14 cellular contexts compared by ENCODE assay signal in the genomic region with DNA sequence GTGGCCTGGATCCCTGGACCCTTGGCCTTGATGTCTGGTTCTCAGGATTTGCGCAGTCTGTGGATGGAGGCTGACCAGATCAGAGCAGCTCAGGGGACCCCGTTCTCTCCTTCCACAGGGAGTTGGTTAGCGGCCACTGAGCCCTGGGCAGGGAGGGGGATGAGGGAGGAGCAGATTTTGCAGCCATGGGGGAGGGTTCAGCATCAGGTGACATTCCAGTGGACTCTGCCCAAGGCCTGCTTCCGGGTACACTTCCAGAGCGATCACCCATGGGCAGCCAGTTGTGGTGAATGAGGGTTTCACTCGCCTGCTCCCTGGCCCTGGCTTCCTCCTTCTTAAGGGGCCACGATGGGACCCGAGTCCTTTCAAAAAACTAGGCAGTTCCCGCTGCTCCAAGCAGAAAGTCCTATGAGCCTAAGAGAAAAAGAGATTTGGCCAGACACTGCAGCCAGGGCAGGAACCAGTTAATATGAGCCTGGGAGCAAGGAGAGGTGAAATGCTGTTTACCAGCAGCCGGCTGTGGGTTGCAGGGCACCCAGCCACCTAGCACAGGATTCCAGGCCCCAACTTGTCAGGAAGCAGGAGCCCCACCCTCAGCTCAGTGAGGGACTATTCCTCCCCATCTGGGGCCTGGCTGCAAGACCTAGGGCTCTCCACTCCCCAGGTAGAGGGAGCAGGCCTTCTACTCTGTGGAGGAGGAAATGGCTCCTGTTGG. TPM values are rescaled to one million over a fixed set of nuclear protein-coding genes. Genes with fewer than 3 reads are reported as not detected.
DNase-seq lines count a peak whose midpoint lies in the region; ATAC-seq and TF ChIP-seq lines count a peak whose summit lies in the region.
"Had no signal": no experiment of that assay in that cellular context is flagged by ENCODE, and none has a peak within 500 bp of the region (broad histone marks: within the 10 kb centered on the region; RNA-seq: fewer than 3 reads in every experiment).

No MANE protein-coding gene starts in this region.

- ATAC-seq in WTC11 (no peak), HG03139 (IDR thresholded peaks at IDR 0.05; ENCODE audit: unreplicated experiment) (no peak), HG02798 (IDR thresholded peaks at IDR 0.05; ENCODE audit: poor library complexity, unreplicated experiment) (no peak), GM21515 (IDR thresholded peaks at IDR 0.05; ENCODE audit: unreplicated experiment) (no peak), GM19397 (IDR thresholded peaks at IDR 0.05; ENCODE audit: unreplicated experiment) (no peak)
- ATAC-seq: naive thymus-derived CD8-positive, alpha-beta T cell had no signal

- H3K27ac Mint-ChIP-seq in WTC11 (no peak overlapping the region), progenitor cell of endocrine pancreas (peak overlapping the region; percentile 50)

- POLR2A ChIA-PET in WTC11 (lab: Charles Lee): interaction anchor here (0.6 kb wide), 1 partner anchor 14 kb away, joined by 3 read pairs; no protein-coding TSS in a partner anchor

- peaks cover 30% of the 10 kb centered on the region for H3K4me1 Mint-ChIP-seq in WTC11
- peaks cover 35% of the 10 kb centered on the region for H3K4me1 Mint-ChIP-seq in progenitor cell of endocrine pancreas (ENCODE audit: low read depth)

- H3K4me3 Mint-ChIP-seq in WTC11 (no peak overlapping the region), progenitor cell of endocrine pancreas (ENCODE audit: low read depth) (no peak overlapping the region)
- H3K4me3 Mint-ChIP-seq: naive thymus-derived CD8-positive, alpha-beta T cell had no signal

- no peak for TF ChIP-seq CTCF in WTC11 (IDR thresholded peaks at IDR 0.05)
- TF ChIP-seq CTCF in progenitor cell of endocrine pancreas (IDR thresholded peaks at IDR 0.05; ENCODE audit: unreplicated experiment): no peak

- peak; percentile 87 for DNase-seq in DMS 273 (lab: John Stamatoyannopoulos, UW; ENCODE audit: unreplicated experiment)
- DNase-seq in WTC11 (ENCODE audit: low spot score): no peak
- DNase-seq in islet precursor cell: peak; percentile 66
- no peak for DNase-seq in progenitor cell of endocrine pancreas (ENCODE audit: low spot score, unreplicated experiment)
- DNase-seq: AML-193; naive thymus-derived CD8-positive, alpha-beta T cell; stimulated activated CD4-positive, alpha-beta T cell treated with anti-CD3 and anti-CD28 coated beads, Interleukin-4, amount 100 ng/mL, for 4 hours; T-helper 2 cell had no signal

- H3K36me3 Mint-ChIP-seq in WTC11 (no peaks in the 10 kb centered on the region), progenitor cell of endocrine pancreas (ENCODE audit: insufficient read depth) (no peaks in the 10 kb centered on the region)
- H3K36me3 Mint-ChIP-seq: naive thymus-derived CD8-positive, alpha-beta T cell had no signal

- peaks cover 4% of the 10 kb centered on the region for H3K9me3 Mint-ChIP-seq in WTC11
- no peaks in the 10 kb centered on the region for H3K9me3 Mint-ChIP-seq in progenitor cell of endocrine pancreas (ENCODE audit: low read depth)
- H3K9me3 Mint-ChIP-seq: naive thymus-derived CD8-positive, alpha-beta T cell had no signal

- CTCF ChIA-PET in WTC11 (lab: Charles Lee): no interaction called here

- H3K27me3 Mint-ChIP-seq in WTC11 (ENCODE audit: low read depth) (peaks cover 25% of the 10 kb centered on the region), progenitor cell of endocrine pancreas (no peaks in the 10 kb centered on the region)

TF ChIP-seq in WTC11, 78 proteins besides CTCF, POLR2A, EP300 and RAD21 (continues in another document):
- TF ChIP-seq SP1 (CRISPR knock-in tag; conservative IDR thresholded peaks at IDR 0.05) (no peak), ZNF121 (CRISPR knock-in tag; IDR thresholded peaks at IDR 0.05) (no peak), SMAD3 (CRISPR knock-in tag; IDR thresholded peaks at IDR 0.05; ENCODE audit: borderline replicate concordance) (0 out of 2 replicates have a peak, but pooled peaks have one; percentile 3), FOXK1 (CRISPR knock-in tag; IDR thresholded peaks at IDR 0.05) (no peak), CREM (CRISPR knock-in tag; IDR thresholded peaks at IDR 0.05) (no peak), CBFB (CRISPR knock-in tag; IDR thresholded peaks at IDR 0.05; ENCODE audit: low read depth) (no peak), MYBL2 (CRISPR knock-in tag; IDR thresholded peaks at IDR 0.05) (no peak), SOX15 (CRISPR knock-in tag; IDR thresholded peaks at IDR 0.05) (no peak), NFYB (CRISPR knock-in tag; conservative IDR thresholded peaks at IDR 0.05; ENCODE audit: low read depth) (no peak), GABPB1 (CRISPR knock-in tag; IDR thresholded peaks at IDR 0.05) (0 out of 2 replicates have a peak, but pooled peaks have one; percentile 31)
- TF ChIP-seq, protein P1, sequence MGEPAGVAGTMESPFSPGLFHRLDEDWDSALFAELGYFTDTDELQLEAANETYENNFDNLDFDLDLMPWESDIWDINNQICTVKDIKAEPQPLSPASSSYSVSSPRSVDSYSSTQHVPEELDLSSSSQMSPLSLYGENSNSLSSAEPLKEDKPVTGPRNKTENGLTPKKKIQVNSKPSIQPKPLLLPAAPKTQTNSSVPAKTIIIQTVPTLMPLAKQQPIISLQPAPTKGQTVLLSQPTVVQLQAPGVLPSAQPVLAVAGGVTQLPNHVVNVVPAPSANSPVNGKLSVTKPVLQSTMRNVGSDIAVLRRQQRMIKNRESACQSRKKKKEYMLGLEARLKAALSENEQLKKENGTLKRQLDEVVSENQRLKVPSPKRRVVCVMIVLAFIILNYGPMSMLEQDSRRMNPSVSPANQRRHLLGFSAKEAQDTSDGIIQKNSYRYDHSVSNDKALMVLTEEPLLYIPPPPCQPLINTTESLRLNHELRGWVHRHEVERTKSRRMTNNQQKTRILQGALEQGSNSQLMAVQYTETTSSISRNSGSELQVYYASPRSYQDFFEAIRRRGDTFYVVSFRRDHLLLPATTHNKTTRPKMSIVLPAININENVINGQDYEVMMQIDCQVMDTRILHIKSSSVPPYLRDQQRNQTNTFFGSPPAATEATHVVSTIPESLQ (CRISPR knock-in tag; IDR thresholded peaks at IDR 0.05): no peak
- TF ChIP-seq, protein P2, sequence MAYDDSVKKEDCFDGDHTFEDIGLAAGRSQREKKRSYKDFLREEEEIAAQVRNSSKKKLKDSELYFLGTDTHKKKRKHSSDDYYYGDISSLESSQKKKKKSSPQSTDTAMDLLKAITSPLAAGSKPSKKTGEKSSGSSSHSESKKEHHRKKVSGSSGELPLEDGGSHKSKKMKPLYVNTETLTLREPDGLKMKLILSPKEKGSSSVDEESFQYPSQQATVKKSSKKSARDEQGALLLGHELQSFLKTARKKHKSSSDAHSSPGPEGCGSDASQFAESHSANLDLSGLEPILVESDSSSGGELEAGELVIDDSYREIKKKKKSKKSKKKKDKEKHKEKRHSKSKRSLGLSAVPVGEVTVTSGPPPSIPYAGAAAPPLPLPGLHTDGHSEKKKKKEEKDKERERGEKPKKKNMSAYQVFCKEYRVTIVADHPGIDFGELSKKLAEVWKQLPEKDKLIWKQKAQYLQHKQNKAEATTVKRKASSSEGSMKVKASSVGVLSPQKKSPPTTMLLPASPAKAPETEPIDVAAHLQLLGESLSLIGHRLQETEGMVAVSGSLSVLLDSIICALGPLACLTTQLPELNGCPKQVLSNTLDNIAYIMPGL (CRISPR knock-in tag; IDR thresholded peaks at IDR 0.05): no peak
- TF ChIP-seq, protein P3, sequence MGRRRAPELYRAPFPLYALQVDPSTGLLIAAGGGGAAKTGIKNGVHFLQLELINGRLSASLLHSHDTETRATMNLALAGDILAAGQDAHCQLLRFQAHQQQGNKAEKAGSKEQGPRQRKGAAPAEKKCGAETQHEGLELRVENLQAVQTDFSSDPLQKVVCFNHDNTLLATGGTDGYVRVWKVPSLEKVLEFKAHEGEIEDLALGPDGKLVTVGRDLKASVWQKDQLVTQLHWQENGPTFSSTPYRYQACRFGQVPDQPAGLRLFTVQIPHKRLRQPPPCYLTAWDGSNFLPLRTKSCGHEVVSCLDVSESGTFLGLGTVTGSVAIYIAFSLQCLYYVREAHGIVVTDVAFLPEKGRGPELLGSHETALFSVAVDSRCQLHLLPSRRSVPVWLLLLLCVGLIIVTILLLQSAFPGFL (CRISPR knock-in tag; IDR thresholded peaks at IDR 0.05; ENCODE audit: borderline replicate concordance): no peak
- TF ChIP-seq, protein P4, sequence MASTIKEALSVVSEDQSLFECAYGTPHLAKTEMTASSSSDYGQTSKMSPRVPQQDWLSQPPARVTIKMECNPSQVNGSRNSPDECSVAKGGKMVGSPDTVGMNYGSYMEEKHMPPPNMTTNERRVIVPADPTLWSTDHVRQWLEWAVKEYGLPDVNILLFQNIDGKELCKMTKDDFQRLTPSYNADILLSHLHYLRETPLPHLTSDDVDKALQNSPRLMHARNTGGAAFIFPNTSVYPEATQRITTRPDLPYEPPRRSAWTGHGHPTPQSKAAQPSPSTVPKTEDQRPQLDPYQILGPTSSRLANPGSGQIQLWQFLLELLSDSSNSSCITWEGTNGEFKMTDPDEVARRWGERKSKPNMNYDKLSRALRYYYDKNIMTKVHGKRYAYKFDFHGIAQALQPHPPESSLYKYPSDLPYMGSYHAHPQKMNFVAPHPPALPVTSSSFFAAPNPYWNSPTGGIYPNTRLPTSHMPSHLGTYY (CRISPR knock-in tag; IDR thresholded peaks at IDR 0.05): no peak

RNA-seq across cellular contexts. Expression of a gene that starts 4.7 kb away (rescaled TPM):
- total RNA-seq in WTC11 (2021) (19.6 to 20.7 TPM (median 20.6 TPM) in 3 replicates), progenitor cell of endocrine pancreas (182 and 207 TPM in 2 replicates)
- total RNA-seq: naive thymus-derived CD8-positive, alpha-beta T cell had no signal

RNA-seq across cellular contexts. Expression of a gene that starts 39.2 kb away (rescaled TPM):
- total RNA-seq in WTC11 (2021) (1.1 to 2.0 TPM (median 1.7 TPM) in 3 replicates), progenitor cell of endocrine pancreas (3.9 and 4.5 TPM in 2 replicates)
- total RNA-seq: fibroblast of villous mesenchyme had no signal

RNA-seq across cellular contexts. Expression of a gene that starts 59.9 kb away (rescaled TPM):
- 0.25 to 0.73 TPM in 2 of 3 replicates, not detected in the other for total RNA-seq in WTC11 (2021)
- 6.0 and 6.6 TPM in 2 replicates for total RNA-seq in progenitor cell of endocrine pancreas
- total RNA-seq: fibroblast of villous mesenchyme; naive thymus-derived CD8-positive, alpha-beta T cell; temporal lobe had no signal

Comparison
In these comparisons a context has a peak if more than half of its experiments do, and no peak if none do; other contexts are left out.
1. DNase-seq: peak in DMS 273 (single experiment) and islet precursor cell (single experiment); none in WTC11 (single experiment) and progenitor cell of endocrine pancreas (single experiment).